ENCODE assay signal across 22 cellular contexts in the genomic region with DNA sequence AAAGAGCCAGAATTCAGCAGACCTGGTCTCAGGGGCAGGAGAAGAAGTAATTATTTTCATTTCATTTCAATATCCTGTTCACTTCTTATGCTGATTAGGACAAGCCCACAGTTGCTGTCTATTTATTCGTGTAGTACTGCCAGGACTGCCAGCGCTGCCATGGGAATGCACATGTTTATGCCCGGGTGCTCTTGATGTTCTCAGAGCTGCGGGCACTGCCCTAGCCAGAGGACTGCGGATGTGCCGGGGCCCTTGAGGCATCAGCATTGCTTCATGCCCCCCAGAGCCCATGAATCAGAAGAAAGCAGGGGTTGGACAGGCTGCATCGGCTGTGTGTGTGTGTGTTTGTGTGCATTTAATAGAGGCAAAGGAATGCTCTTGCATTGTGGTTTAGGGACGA. TPM values are rescaled to one million over a fixed set of nuclear protein-coding genes. Genes with fewer than 3 reads are reported as not detected.
DNase-seq lines count a peak whose midpoint lies in the region; ATAC-seq and TF ChIP-seq lines count a peak whose summit lies in the region.
"Had no signal": no experiment of that assay in that cellular context is flagged by ENCODE, and none has a peak within 500 bp of the region (broad histone marks: within the 10 kb centered on the region; RNA-seq: fewer than 3 reads in every experiment).

No MANE protein-coding gene starts in this region.

- peak overlapping the region; percentile 60; the same call in 1 of the 2 replicates for H3K4me3 Mint-ChIP-seq in HFFc6
- H3K4me3 Mint-ChIP-seq: CD4-positive, CD25-positive, alpha-beta regulatory T cell had no signal

- peaks cover 8% of the 10 kb centered on the region for H3K4me1 Mint-ChIP-seq in HFFc6 (ENCODE audit: low read depth)

- H3K27ac ChIP-seq in foreskin keratinocyte: no peak overlapping the region
- H3K27ac ChIP-seq: right lobe of liver had no signal

- DNase-seq in AG04449 (ENCODE audit: low read depth, low spot score): no peak
- no peak for DNase-seq in HFFc6
- DNase-seq in T1000 (lab: John Stamatoyannopoulos, UW): peak; percentile 65
- peak; percentile 25 to 27 for DNase-seq in foreskin keratinocyte
- DNase-seq in activated gamma-delta T cell treated with Interleukin-2 at 50 U/mL for 16 hours: no peak
- no peak for DNase-seq in stimulated activated CD4-positive, alpha-beta T cell treated with anti-CD3 and anti-CD28 coated beads, Interleukin-4, amount 100 ng/mL, for 24 hours
- no peak for DNase-seq in SKM-1 (lab: John Stamatoyannopoulos, UW; ENCODE audit: unreplicated experiment)
- DNase-seq: activated CD4-positive, alpha-beta T cell treated with anti-CD3 and anti-CD28 coated beads for 4 hours; CD4-positive, CD25-positive, alpha-beta regulatory T cell; GF-D8; MV-4-11; NCI-H2171; NCI-H774; right lobe of liver; Right ventricle myocardium superior had no signal

- POLR2A ChIA-PET in AG04449 (lab: Yijun Ruan, JAX): no interaction called here

- CTCF ChIA-PET in AG04449 (lab: Yijun Ruan, JAX): interaction anchor here (0.9 to 1.6 kb wide), 4 partner anchors 21 to 318 kb away, joined by 4 read pairs; no protein-coding TSS in a partner anchor

- ATAC-seq in foreskin keratinocyte (peak; percentile 46), GM19395 (IDR thresholded peaks at IDR 0.05; ENCODE audit: unreplicated experiment) (no peak)
- ATAC-seq: activated naive CD4-positive, alpha-beta T cell treated with anti-CD3 and anti-CD28 coated beads, Interleukin-2, amount 50 U/mL, for 72 hours; right lobe of liver had no signal

- H3K36me3 Mint-ChIP-seq in HFFc6 (ENCODE audit: low read depth): peaks cover 6% of the 10 kb centered on the region; the same call in 1 of the 2 replicates
- H3K36me3 Mint-ChIP-seq: activated naive CD4-positive, alpha-beta T cell treated with anti-CD3 and anti-CD28 coated beads, Interleukin-2, amount 50 U/mL, for 72 hours; CD4-positive, CD25-positive, alpha-beta regulatory T cell had no signal

- no peak overlapping the region for H3K27ac Mint-ChIP-seq in HFFc6
- H3K27ac Mint-ChIP-seq: CD4-positive, CD25-positive, alpha-beta regulatory T cell had no signal

- peaks cover 20% of the 10 kb centered on the region for H3K27me3 Mint-ChIP-seq in HFFc6 (ENCODE audit: insufficient read depth)

- TF ChIP-seq CTCF in AG04449 (IDR thresholded peaks at IDR 0.05; ENCODE audit: insufficient read depth, low read length, missing control alignments): no peak
- no peak for TF ChIP-seq CTCF in HFFc6 (IDR thresholded peaks at IDR 0.05)
- TF ChIP-seq CTCF in foreskin keratinocyte (conservative IDR thresholded peaks at IDR 0.05): no peak

- peaks cover 4% of the 10 kb centered on the region; the same call in 1 of the 2 replicates for H3K9me3 Mint-ChIP-seq in HFFc6
- H3K9me3 Mint-ChIP-seq: activated naive CD4-positive, alpha-beta T cell treated with anti-CD3 and anti-CD28 coated beads, Interleukin-2, amount 50 U/mL, for 72 hours had no signal

- H3K4me3 ChIP-seq in AG04449 (ENCODE audit: low read depth, low read length): peak overlapping the region; percentile 20; the same call in 1 of the 2 replicates
- H3K4me3 ChIP-seq: K562, right lobe of liver had no signal

- H3K4me1 ChIP-seq in foreskin keratinocyte: no peaks in the 10 kb centered on the region
- H3K4me1 ChIP-seq: right lobe of liver had no signal

- no peaks in the 10 kb centered on the region for H3K27me3 ChIP-seq in foreskin keratinocyte
- H3K27me3 ChIP-seq: right lobe of liver had no signal

RNA-seq across cellular contexts. Expression of a gene that starts 45.5 kb away (rescaled TPM):
- total RNA-seq in HFFc6 (2021; fragmentation: NEBNext Ultra II Directional; extraction: Animal tissue kit (Norgen Biotek cat#: 25700)): 10 to 100 TPM in 2 of 6 experiments, 1 to 10 TPM in 4; 8.8 to 12.6 (median 9.5) TPM
- 1.1 and 1.4 TPM in 2 replicates for total RNA-seq in foreskin keratinocyte
- polyA plus RNA-seq in foreskin keratinocyte: 1.1 and 1.9 TPM in 2 replicates
- total RNA-seq: activated CD8-positive, alpha-beta memory T cell treated with anti-CD3 and anti-CD28 coated beads for 36 hours; activated naive CD4-positive, alpha-beta T cell treated with anti-CD3 and anti-CD28 coated beads, Interleukin-2, amount 50 U/mL, for 72 hours; omental fat pad; right lobe of liver; Right ventricle myocardium superior; subcutaneous adipose tissue; ureter had no signal
- polyA plus RNA-seq: CD4-positive, CD25-positive, alpha-beta regulatory T cell had no signal

Comparison
In these comparisons a context has a peak if more than half of its experiments do, and no peak if none do; other contexts are left out.
1. DNase-seq: peak in T1000 (single experiment) and foreskin keratinocyte (2 of 2); none in AG04449 (single experiment), HFFc6 (single experiment), activated gamma-delta T cell treated with Interleukin-2 at 50 U/mL for 16 hours (single experiment), stimulated activated CD4-positive, alpha-beta T cell treated with anti-CD3 and anti-CD28 coated beads, Interleukin-4, amount 100 ng/mL, for 24 hours (single experiment) and SKM-1 (single experiment).